In genomic region chr6:100463685-100464161, GRCh38 we compare ENCODE assay signal across 13 cellular contexts. TPM values are rescaled to one million over a fixed set of nuclear protein-coding genes. Genes with fewer than 3 reads are reported as not detected.
DNase-seq lines count a peak whose midpoint lies in the region; ATAC-seq, FAIRE-seq and TF ChIP-seq lines count a peak whose summit lies in the region.
"Had no signal": no experiment of that assay in that cellular context is flagged by ENCODE, and none has a peak within 500 bp of the region (broad histone marks: within the 10 kb centered on the region; RNA-seq: fewer than 3 reads in every experiment).

No MANE protein-coding gene starts in this region.

- FAIRE-seq in pancreas (lab: Jason Lieb, UNC): no peak

- 10 to 12% methylated on average over 21 of the region's 21 CpGs for WGBS in pancreas, 2 donors

- H3K9me3 ChIP-seq in pancreas: no peaks in the 10 kb centered on the region
- H3K9me3 ChIP-seq: SK-N-SH had no signal

- no peak for TF ChIP-seq CTCF in HFF-Myc (IDR thresholded peaks at IDR 0.05; ENCODE audit: low read depth, low read length, missing control alignments)
- TF ChIP-seq CTCF in epithelial cell of proximal tubule (conservative IDR thresholded peaks at IDR 0.05; ENCODE audit: low read depth, low read length): no peak
- TF ChIP-seq CTCF in pancreas (IDR thresholded peaks at IDR 0.05): no peak

- peak overlapping the region; percentile 57 to 94 (median 80) for H3K27ac ChIP-seq in pancreas

- no peaks in the 10 kb centered on the region for H3K4me1 ChIP-seq in pancreas

- no peaks in the 10 kb centered on the region for H3K36me3 ChIP-seq in pancreas

- DNase-seq in Caki2 (ENCODE audit: low read depth): peak; percentile 10
- no peak for DNase-seq in HFF-Myc (ENCODE audit: extremely low read depth, low read depth)
- no peak for DNase-seq in epithelial cell of proximal tubule (ENCODE audit: low read depth)
- no peak for DNase-seq in pancreas
- DNase-seq in occipital lobe (lab: John Stamatoyannopoulos, UW): no peak
- DNase-seq in HUDEP-2 (lab: John Stamatoyannopoulos, UW; ENCODE audit: unreplicated experiment in 76 of 76): no peak
- no peak for DNase-seq in NCI-H146 (lab: John Stamatoyannopoulos, UW)
- DNase-seq: DMS153; hippocampal formation; naive B cell; SK-N-SH; stimulated activated CD4-positive, alpha-beta T cell treated with anti-CD3 and anti-CD28 coated beads, Interleukin-15, amount 100 ng/mL, for 24 hours had no signal

- peaks cover 0 to 50% (median 13%) of the 10 kb centered on the region in 4 donors for H3K27me3 ChIP-seq in pancreas

- intact Hi-C loops in pancreas (cut with DNase I): no loop called here

- H3K4me3 ChIP-seq in HFF-Myc (replicated peaks; ENCODE audit: low read depth, low read length): peak overlapping the region; percentile 89
- H3K4me3 ChIP-seq in epithelial cell of proximal tubule (ENCODE audit: low read depth, low read length): peak overlapping the region; percentile 69
- peak overlapping the region; percentile 5 to 53 (median 35) for H3K4me3 ChIP-seq in pancreas

- ATAC-seq in pancreas: no peak

- in situ Hi-C loops in Caki2 (cut with HindIII; ENCODE audit: low pct_unique_long_range_greater_than_20kb, low sequenced_read_pairs): no loop called here

RNA-seq across cellular contexts. Expression of gene SIM1, which starts 1.0 kb away (rescaled TPM):
- 0.34 and 0.78 TPM in 2 replicates for total RNA-seq in Caki2 (2014; rRNA removed; shearing (Covaris generic); ENCODE audit: low replicate concordance)
- total RNA-seq in epithelial cell of proximal tubule: 6.9 and 9.5 TPM in 2 replicates
- total RNA-seq in pancreas: 1 to 10 TPM; 3.1 to 6.0 (median 4.1) TPM
- polyA plus RNA-seq in pancreas: 1 to 10 TPM; 1.5 to 4.5 TPM
- total RNA-seq in occipital lobe: not detected
- total RNA-seq: activated CD8-positive, alpha-beta memory T cell treated with anti-CD3 and anti-CD28 coated beads for 36 hours had no signal
- polyA plus RNA-seq: SK-N-SH had no signal

Comparison
In these comparisons a context has a peak if more than half of its experiments do, and no peak if none do; other contexts are left out.
1. H3K4me3 ChIP-seq: peak in every context shown above with its lines; median percentile 89 in HFF-Myc; 69 in epithelial cell of proximal tubule; 35 in pancreas.